In the genomic region with DNA sequence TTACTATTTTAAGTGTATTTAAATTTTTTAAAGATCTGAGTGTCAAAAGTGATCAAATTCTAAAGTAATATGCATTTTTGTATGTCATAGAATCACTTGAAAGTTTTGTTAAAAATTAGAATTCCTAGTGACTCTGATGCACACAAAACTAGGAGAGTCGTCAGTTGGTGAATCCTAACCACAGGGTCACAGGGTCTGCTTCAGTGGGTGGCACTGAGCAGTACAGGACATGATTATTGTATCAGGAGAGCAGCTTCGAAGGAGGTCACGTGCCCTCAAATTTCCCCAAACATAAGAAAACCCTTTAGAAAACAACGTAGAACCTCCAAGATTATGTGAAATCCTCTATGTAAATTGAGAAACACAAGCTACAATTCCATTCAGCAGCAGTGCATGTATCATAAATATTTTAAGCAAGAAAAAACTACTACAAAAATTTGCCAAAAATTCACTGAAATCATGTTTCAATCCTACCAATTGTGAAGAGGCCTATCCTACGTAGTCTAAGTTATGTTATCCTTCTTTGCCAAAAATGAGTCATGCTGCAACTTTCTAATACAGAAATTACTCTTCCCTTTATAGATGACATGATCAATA, we compare ENCODE assay signal across 17 cellular contexts.
DNase-seq lines count a peak whose midpoint lies in the region; ATAC-seq and TF ChIP-seq lines count a peak whose summit lies in the region.
"Had no signal": no experiment of that assay in that cellular context is flagged by ENCODE, and none has a peak within 500 bp of the region (broad histone marks: within the 10 kb centered on the region; RNA-seq: fewer than 3 reads in every experiment).

No MANE protein-coding gene starts in this region.

- H3K4me1 ChIP-seq in SK-N-SH (ENCODE audit: control insufficient read depth in 1 of 2, insufficient read depth in 2 of 2, low read depth in 1 of 2, low read length in 1 of 2): peaks cover 7 to 30% of the 10 kb centered on the region in 2 experiments
- H3K4me1 ChIP-seq in skeletal muscle satellite cell (ENCODE audit: control insufficient read depth, insufficient read depth, low read length): peaks cover 44% of the 10 kb centered on the region
- H3K4me1 ChIP-seq in breast epithelium: no peaks in the 10 kb centered on the region

- H3K27ac ChIP-seq in SK-N-SH (ENCODE audit: low read depth in 2 of 2, low read length in 1 of 2) (no peak overlapping the region; a peak in 2 of 4 replicates), brain microvascular endothelial cell (peak overlapping the region; percentile 62), breast epithelium (no peak overlapping the region)
- H3K27ac ChIP-seq: 22Rv1, HL-60, PC-9, SJSA1 had no signal

- H3K36me3 ChIP-seq in SK-N-SH (replicated peaks in 1 of 2; ENCODE audit: control insufficient read depth in 1 of 2, insufficient read depth in 2 of 2, low read length in 1 of 2) (peaks cover 0 to 3% of the 10 kb centered on the region in 2 experiments), brain microvascular endothelial cell (replicated peaks) (no peaks in the 10 kb centered on the region), skeletal muscle satellite cell (ENCODE audit: insufficient read depth, low read length) (no peaks in the 10 kb centered on the region), breast epithelium (peaks cover 7% of the 10 kb centered on the region)
- H3K36me3 ChIP-seq: SJSA1 had no signal

- ATAC-seq in SK-N-SH treated with all-trans-retinoic acid at 6 μM for 48 hours: no peak
- no peak for ATAC-seq in GM18909 (IDR thresholded peaks at IDR 0.05; ENCODE audit: poor library complexity, unreplicated experiment)

- TF ChIP-seq CTCF in SK-N-SH (IDR thresholded peaks at IDR 0.05): no peak
- no peak for TF ChIP-seq CTCF in brain microvascular endothelial cell (IDR thresholded peaks at IDR 0.05; ENCODE audit: low read depth, low read length, missing control alignments)
- TF ChIP-seq CTCF in breast epithelium (IDR thresholded peaks at IDR 0.05): no peak

- H3K4me2 ChIP-seq in SK-N-SH (no peak overlapping the region), skeletal muscle satellite cell (ENCODE audit: low read length) (no peak overlapping the region)
- H3K4me2 ChIP-seq: PC-9 had no signal

- in situ Hi-C loops in brain microvascular endothelial cell (cut with HindIII; ENCODE audit: low pct_ligation_motif_present, low sequenced_read_pairs): no loop called here

- H3K9me2 ChIP-seq in SK-N-SH: no peaks in the 10 kb centered on the region

- H3K27me3 ChIP-seq in SK-N-SH (ENCODE audit: insufficient read depth) (no peaks in the 10 kb centered on the region), brain microvascular endothelial cell (replicated peaks) (no peaks in the 10 kb centered on the region), skeletal muscle satellite cell (ENCODE audit: control insufficient read depth, insufficient read depth, low read length) (no peaks in the 10 kb centered on the region), breast epithelium (no peaks in the 10 kb centered on the region)
- H3K27me3 ChIP-seq: SJSA1 had no signal

- CTCF ChIA-PET in SK-N-SH (lab: Yijun Ruan, JAX): no interaction called here

- no peak for TF ChIP-seq POLR2A in breast epithelium (IDR thresholded peaks at IDR 0.05)

- peak overlapping the region; percentile 54; the same call in 1 of the 2 replicates for H2AFZ ChIP-seq in SK-N-SH (ENCODE audit: low read depth)

- no peak overlapping the region for H3K4me3 ChIP-seq in SK-N-SH (ENCODE audit: low read depth in 2 of 2, low read length in 1 of 2)
- no peak overlapping the region for H3K4me3 ChIP-seq in brain microvascular endothelial cell (ENCODE audit: low read depth, low read length)
- no peak overlapping the region for H3K4me3 ChIP-seq in skeletal muscle satellite cell (ENCODE audit: low read length)
- H3K4me3 ChIP-seq in breast epithelium: no peak overlapping the region
- H3K4me3 ChIP-seq: PC-9, SJSA1 had no signal

- DNase-seq in SK-N-SH (no peak), brain microvascular endothelial cell (peak; percentile 41), fibroblast of peridontal ligament (ENCODE audit: extremely low read depth) (peak; percentile 85), breast epithelium (ENCODE audit: low spot score in 2 of 2) (no peak), COR-L47 (lab: John Stamatoyannopoulos, UW) (no peak)
- DNase-seq: CD4-positive, alpha-beta T cell; HFFc6; NCI-H1417 treated with DMSO at 0.1 percent for 48 hours; NCI-H187 treated with DMSO at 0.1 percent for 48 hours; NCI-H526; PC-9 had no signal

- no peak overlapping the region for H3K9ac ChIP-seq in SK-N-SH
- peak overlapping the region; percentile 9 for H3K9ac ChIP-seq in skeletal muscle satellite cell (ENCODE audit: low read depth, low read length)

- intact Hi-C loops in breast epithelium (cut with DNase I; ENCODE audit: low total_unique reads): no loop called here

- H3K9me3 ChIP-seq in SK-N-SH (no peaks in the 10 kb centered on the region), skeletal muscle satellite cell (replicated peaks; ENCODE audit: low read length) (no peaks in the 10 kb centered on the region), breast epithelium (peaks cover 0 to 4% of the 10 kb centered on the region in 2 donors)
- H3K9me3 ChIP-seq: SJSA1 had no signal

- H4K20me1 ChIP-seq in SK-N-SH (ENCODE audit: insufficient read depth): no peaks in the 10 kb centered on the region

- peaks cover 45% of the 10 kb centered on the region for H3F3A ChIP-seq in SK-N-SH (replicated peaks; ENCODE audit: insufficient read depth)

- 76% methylated on average over 5 of the region's 5 CpGs for WGBS in SK-N-SH (ENCODE audit: low lambda C conversion rate)

- no peak for TF ChIP-seq RAD21 in SK-N-SH (IDR thresholded peaks at IDR 0.05; ENCODE audit: low read length)

- POLR2A ChIA-PET in SK-N-SH (lab: Yijun Ruan, JAX): no interaction called here

- no peaks in the 10 kb centered on the region for H3K79me2 ChIP-seq in SK-N-SH (ENCODE audit: insufficient read depth)

- no peak for TF ChIP-seq EP300 in SK-N-SH (IDR thresholded peaks at IDR 0.05; ENCODE audit: borderline replicate concordance in 1 of 2, low read depth in 1 of 2, low read length in 1 of 2)

TF ChIP-seq in SK-N-SH, 30 proteins besides CTCF, POLR2A, EP300 and RAD21:
- TF ChIP-seq JUND (IDR thresholded peaks at IDR 0.05): peak; percentile 12; the same call in 1 of the 2 replicates
- TF ChIP-seq NFIC (IDR thresholded peaks at IDR 0.05; ENCODE audit: borderline replicate concordance): peak; percentile 22; the same call in 1 of the 2 replicates
- TF ChIP-seq FOSL2 (IDR thresholded peaks at IDR 0.05; ENCODE audit: borderline replicate concordance, low read depth): no peak

TF ChIP-seq in SK-N-SH treated with all-trans-retinoic acid at 6 μM for 48 hours, 23 proteins besides CTCF, POLR2A, EP300 and RAD21:
- TF ChIP-seq OSR1 (CRISPR knock-in tag; IDR thresholded peaks at IDR 0.05): no peak
- TF ChIP-seq ARNTL (CRISPR knock-in tag; IDR thresholded peaks at IDR 0.05; ENCODE audit: borderline replicate concordance, low read depth): no peak
- TF ChIP-seq ZC3H10 (CRISPR knock-in tag; IDR thresholded peaks at IDR 0.05): no peak
- TF ChIP-seq SNAI2 (CRISPR knock-in tag; IDR thresholded peaks at IDR 0.05): no peak
- no peak for TF ChIP-seq TCF4 (CRISPR knock-in tag; IDR thresholded peaks at IDR 0.05; ENCODE audit: borderline replicate concordance)
- no peak for TF ChIP-seq ZFP3 (CRISPR knock-in tag; IDR thresholded peaks at IDR 0.05)
- no peak for TF ChIP-seq CSDC2 (CRISPR knock-in tag; IDR thresholded peaks at IDR 0.05)
- no peak for TF ChIP-seq TOX (CRISPR knock-in tag; IDR thresholded peaks at IDR 0.05; ENCODE audit: borderline replicate concordance)
- TF ChIP-seq ESRRG (CRISPR knock-in tag; IDR thresholded peaks at IDR 0.05): no peak
- TF ChIP-seq ZNF8 (CRISPR knock-in tag; IDR thresholded peaks at IDR 0.05): no peak
- no peak for TF ChIP-seq GLIS3 (CRISPR knock-in tag; IDR thresholded peaks at IDR 0.05)
- TF ChIP-seq CREB5 (CRISPR knock-in tag; IDR thresholded peaks at IDR 0.05; ENCODE audit: low read depth): no peak

Comparison
In these comparisons a context has a peak if more than half of its experiments do, and no peak if none do; other contexts are left out.
1. DNase-seq: peak in brain microvascular endothelial cell (single experiment) and fibroblast of peridontal ligament (single experiment); none in SK-N-SH (single experiment), breast epithelium (0 of 2) and COR-L47 (single experiment).